In genomic region chr6:37994238-37994637, GRCh38 we compare ENCODE assay signal across 15 cellular contexts.
DNase-seq lines count a peak whose midpoint lies in the region; ATAC-seq and TF ChIP-seq lines count a peak whose summit lies in the region.
"Had no signal": no experiment of that assay in that cellular context is flagged by ENCODE, and none has a peak within 500 bp of the region (broad histone marks: within the 10 kb centered on the region; RNA-seq: fewer than 3 reads in every experiment).

No MANE protein-coding gene starts in this region.

- H3K4me1 ChIP-seq in thyroid gland: peaks cover 55 to 58% of the 10 kb centered on the region in 2 donors

- no peaks in the 10 kb centered on the region for H3K9me3 ChIP-seq in thyroid gland
- H3K9me3 ChIP-seq: upper lobe of right lung had no signal

- TF ChIP-seq POLR2A in thyroid gland (IDR thresholded peaks at IDR 0.05): no peak

- H3K4me3 ChIP-seq in thyroid gland (replicated peaks in 1 of 3): no peak overlapping the region
- H3K4me3 ChIP-seq: upper lobe of right lung had no signal

- H3K27ac ChIP-seq in thyroid gland: peak overlapping the region in 2 of 3 donors; percentile 20 to 33
- H3K27ac ChIP-seq: upper lobe of right lung had no signal

- no peak for ATAC-seq in HG02571 (IDR thresholded peaks at IDR 0.05; ENCODE audit: unreplicated experiment)
- no peak for ATAC-seq in HG03095 (IDR thresholded peaks at IDR 0.05; ENCODE audit: unreplicated experiment)
- ATAC-seq: activated T-cell treated with anti-CD3 and anti-CD28 coated beads, Interleukin-2, amount 50 U/mL, for 72 hours; left colon; natural killer cell treated with Interleukin-12 subunit alpha and Interleukin-12 subunit beta and Interleukin-15 and Interleukin-18, amount 100 ng/mL, for 72 hours; upper lobe of right lung had no signal

- no peaks in the 10 kb centered on the region for H3K27me3 ChIP-seq in thyroid gland
- H3K27me3 ChIP-seq: upper lobe of right lung had no signal

- no peaks in the 10 kb centered on the region for H3K36me3 ChIP-seq in thyroid gland
- H3K36me3 ChIP-seq: upper lobe of right lung had no signal

- TF ChIP-seq CTCF in thyroid gland (IDR thresholded peaks at IDR 0.05): no peak

- WGBS in thyroid gland, 2 donors: 38 to 49% methylated on average over 2 of the region's 2 CpGs

- intact Hi-C loops in thyroid gland (cut with DNase I): no loop called here

- DNase-seq in NCI-H748 (lab: John Stamatoyannopoulos, UW; ENCODE audit: unreplicated experiment) (peak; percentile 45), NCI-H748 treated with DMSO at 0.1 percent for 48 hours (lab: John Stamatoyannopoulos, UW) (no peak), NCI-H82 treated with DMSO at 0.1 percent for 48 hours (lab: John Stamatoyannopoulos, UW; ENCODE audit: unreplicated experiment) (peak; percentile 15), fibroblast of peridontal ligament (ENCODE audit: extremely low read depth) (peak; percentile 55), thyroid gland (no peak)
- no peak for DNase-seq in activated CD4-positive, alpha-beta T cell treated with anti-CD3 and anti-CD28 coated beads, Interleukin-2, amount 50 U/mL, for 1 hour
- DNase-seq: activated CD4-positive, alpha-beta T cell treated with anti-CD3 and anti-CD28 coated beads for 1 hour; activated T-cell treated with anti-CD3 and anti-CD28 coated beads, Interleukin-2, amount 50 U/mL, for 72 hours; amygdala; effector CD8-positive, alpha-beta T cell; left colon; upper lobe of right lung had no signal

Comparison
In these comparisons a context has a peak if more than half of its experiments do, and no peak if none do; other contexts are left out.
1. DNase-seq: peak in NCI-H748 (single experiment), NCI-H82 treated with DMSO at 0.1 percent for 48 hours (single experiment) and fibroblast of peridontal ligament (single experiment); none in NCI-H748 treated with DMSO at 0.1 percent for 48 hours (single experiment), thyroid gland (0 of 2) and activated CD4-positive, alpha-beta T cell treated with anti-CD3 and anti-CD28 coated beads, Interleukin-2, amount 50 U/mL, for 1 hour (single experiment).